ENCODE assay signal across 14 cellular contexts in genomic region chr5:132365213-132365612, GRCh38. TPM values are rescaled to one million over a fixed set of nuclear protein-coding genes. Genes with fewer than 3 reads are reported as not detected.
A peak's percentile ranks its signal among the peaks of the same experiment; 100 is the strongest.
DNase-seq lines count a peak whose midpoint lies in the region; ATAC-seq, FAIRE-seq and TF ChIP-seq lines count a peak whose summit lies in the region.
"Had no signal": no experiment of that assay in that cellular context is flagged by ENCODE, and none has a peak within 500 bp of the region (broad histone marks: within the 10 kb centered on the region; RNA-seq: fewer than 3 reads in every experiment).

No MANE protein-coding gene starts in this region.

- ATAC-seq in psoas muscle: peak in 2 of 4 donors; percentile 10 to 17
- ATAC-seq in pancreas: no peak
- ATAC-seq: activated T-helper 17 cell treated with anti-CD3 and anti-CD28 coated beads, Interleukin-2, amount 50 U/mL, for 72 hours had no signal

- peaks cover 0 to 15% of the 10 kb centered on the region in 2 donors for H3K36me3 ChIP-seq in psoas muscle (ENCODE audit: insufficient read depth in 1 of 2, low read depth in 1 of 2)
- H3K36me3 ChIP-seq in esophagus squamous epithelium: peaks cover 0 to 9% (median 0%) of the 10 kb centered on the region in 3 donors
- H3K36me3 ChIP-seq in pancreas: no peaks in the 10 kb centered on the region

- intact Hi-C loops in psoas muscle (cut with DNase I): loop anchor here in 1 of 2 donors (5.0 kb wide), 1 partner anchor 73 kb away; the partner anchor contains the start of gene SLC22A4
- intact Hi-C loops in esophagus squamous epithelium (cut with DNase I): no loop called here
- intact Hi-C loops in pancreas (cut with DNase I): no loop called here

- 65 to 85% (median 72%) methylated on average over 6 of the region's 6 CpGs for WGBS in psoas muscle, 3 donors
- 87 to 88% methylated on average over 6 of the region's 6 CpGs for WGBS in esophagus squamous epithelium, 2 donors
- 69 to 75% methylated on average over 6 of the region's 6 CpGs for WGBS in pancreas, 2 donors

- DNase-seq in EL: peak; percentile 93
- peak; percentile 31 for DNase-seq in RPMI7951 (ENCODE audit: low read depth)
- peak; percentile 50 for DNase-seq in epithelial cell of prostate (ENCODE audit: low read depth, low spot score)
- no peak for DNase-seq in psoas muscle
- no peak for DNase-seq in esophagus squamous epithelium (lab: John Stamatoyannopoulos, UW)
- DNase-seq in stimulated activated CD8-positive, alpha-beta memory T cell treated with anti-CD3 and anti-CD28 coated beads, Interleukin-4, amount 100 ng/mL, for 48 hours: no peak
- DNase-seq in NCI-H82 (lab: John Stamatoyannopoulos, UW): no peak
- no peak for DNase-seq in pancreas
- DNase-seq: activated CD4-positive, alpha-beta T cell treated with anti-CD3 and anti-CD28 coated beads, Interleukin-2, amount 10 ng/mL, durations not matched to agents 7 days and 5 days; NCI-H2029; T-helper 2 cell had no signal

- no peaks in the 10 kb centered on the region for H3K27me3 ChIP-seq in psoas muscle (ENCODE audit: insufficient read depth in 3 of 3, low read length in 2 of 3)
- no peaks in the 10 kb centered on the region for H3K27me3 ChIP-seq in esophagus squamous epithelium
- H3K27me3 ChIP-seq in pancreas: no peaks in the 10 kb centered on the region

- TF ChIP-seq POLR2A in esophagus squamous epithelium (IDR thresholded peaks at IDR 0.05): no peak

- peak overlapping the region; percentile 97 for H3K27ac ChIP-seq in epithelial cell of prostate
- H3K27ac ChIP-seq in psoas muscle: peak overlapping the region; percentile 86
- H3K27ac ChIP-seq in esophagus squamous epithelium: peak overlapping the region in 1 of 4 donors; percentile 53
- H3K27ac ChIP-seq in pancreas: no peak overlapping the region
- H3K27ac ChIP-seq: C4-2B had no signal

- H3K4me1 ChIP-seq in psoas muscle: peaks cover 44% of the 10 kb centered on the region
- H3K4me1 ChIP-seq in esophagus squamous epithelium: peaks cover 12 to 56% (median 13%) of the 10 kb centered on the region in 3 donors
- peaks cover 0 to 11% (median 0%) of the 10 kb centered on the region in 3 donors for H3K4me1 ChIP-seq in pancreas

- no peak for TF ChIP-seq CTCF in psoas muscle (IDR thresholded peaks at IDR 0.05)
- no peak for TF ChIP-seq CTCF in esophagus squamous epithelium (IDR thresholded peaks at IDR 0.05)
- no peak for TF ChIP-seq CTCF in pancreas (IDR thresholded peaks at IDR 0.05)

- FAIRE-seq in pancreas (lab: Jason Lieb, UNC): no peak
- FAIRE-seq: endothelial cell of umbilical vein had no signal

- H3K9me3 ChIP-seq in psoas muscle: no peaks in the 10 kb centered on the region
- H3K9me3 ChIP-seq in esophagus squamous epithelium: no peaks in the 10 kb centered on the region
- H3K9me3 ChIP-seq in pancreas: no peaks in the 10 kb centered on the region

- H3K4me3 ChIP-seq in psoas muscle (no peak overlapping the region), esophagus squamous epithelium (no peak overlapping the region), pancreas (no peak overlapping the region)

RNA-seq across cellular contexts. Expression of gene SLC22A5, which starts 4.3 kb away (rescaled TPM):
- total RNA-seq in RPMI7951 (2014; rRNA removed; shearing (Covaris generic)): 2.5 and 4.0 TPM in 2 replicates
- total RNA-seq in psoas muscle (100 to 1,000 TPM in 1 of 4 donors, 10 to 100 TPM in 3; 26.6 to 145 (median 74.7) TPM), esophagus squamous epithelium (10 to 100 TPM in 1 of 4 donors, 1 to 10 TPM in 3; 7.4 to 15.8 (median 8.3) TPM), pancreas (10 to 100 TPM in 2 of 6 donors, 1 to 10 TPM in 4; 5.5 to 13.1 (median 7.8) TPM)
- polyA plus RNA-seq in psoas muscle (10 to 100 TPM; 37.7 to 93.7 (median 60.6) TPM), pancreas (10 to 100 TPM in 1 of 2 donors, 1 to 10 TPM in 1; 7.1 to 12.2 TPM)

Comparison
In these comparisons a context has a peak if more than half of its experiments do, and no peak if none do; other contexts are left out.
1. DNase-seq: peak in EL (single experiment), RPMI7951 (single experiment) and epithelial cell of prostate (single experiment); none in psoas muscle (0 of 2), esophagus squamous epithelium (single experiment), stimulated activated CD8-positive, alpha-beta memory T cell treated with anti-CD3 and anti-CD28 coated beads, Interleukin-4, amount 100 ng/mL, for 48 hours (single experiment), NCI-H82 (single experiment) and pancreas (0 of 6).
2. H3K27ac ChIP-seq: peak in epithelial cell of prostate (single experiment) and psoas muscle (single experiment); none in pancreas (0 of 4).